In genomic region chr13:67125681-67126080, GRCh38 we compare ENCODE assay signal across 7 cellular contexts.
"Had no signal": no experiment of that assay in that cellular context is flagged by ENCODE, and none has a peak within 500 bp of the region (broad histone marks: within the 10 kb centered on the region; RNA-seq: fewer than 3 reads in every experiment).

No MANE protein-coding gene starts in this region.

- FAIRE-seq: HepG2, HTR-8/SVneo had no signal

- H3K27ac ChIP-seq: HL-60, KMS-11 had no signal

- ATAC-seq: HepG2 had no signal

- DNase-seq: IMR-90, KBM-7, KG1 had no signal

- H3K4me2 ChIP-seq: KMS-11 had no signal

- H3K9ac ChIP-seq: KMS-11 had no signal
